8 cellular contexts compared by ENCODE assay signal in genomic region chr10:30059209-30060107, GRCh38. TPM values are rescaled to one million over a fixed set of nuclear protein-coding genes. Genes with fewer than 3 reads are reported as not detected.
DNase-seq lines count a peak whose midpoint lies in the region; ATAC-seq and TF ChIP-seq lines count a peak whose summit lies in the region.

JCAD (minus strand) TSS chr10:30059586; CDS start chr10:30047812, 11,774 bp downstream.

- H3K27me3 ChIP-seq in GM23338 (ENCODE audit: insufficient read depth) (peaks cover 36% of the 10 kb centered on the region), PC-3 (ENCODE audit: low read length) (no peaks in the 10 kb centered on the region), subcutaneous abdominal adipose tissue (ENCODE audit: control insufficient read depth in 5 of 5, insufficient read depth in 4 of 5, low read length in 5 of 5) (peaks cover 0 to 5% (median 0%) of the 10 kb centered on the region in 5 donors)

- H3K36me3 Mint-ChIP-seq in GM23338 (ENCODE audit: low read depth) (no peaks in the 10 kb centered on the region; the same call in 2 of the 3 replicates), natural killer cell (no peaks in the 10 kb centered on the region)

- POLR2A ChIA-PET in PC-3 (lab: Charles Lee; ENCODE audit: unreplicated experiment) = no interaction called here

- DNase-seq in C1 segment of cervical spinal cord (lab: John Stamatoyannopoulos, UW) (peak in 8 of 14 donors; percentile 3 to 55 (median 24)), GM23338 (ENCODE audit: low spot score) (peak; percentile 73), PC-3 (peak; percentile 46), activated gamma-delta T cell (lab: John Stamatoyannopoulos, UW) (peak; percentile 34), foreskin fibroblast (peak; percentile 43 to 81), natural killer cell (peak; percentile 53), COR-L47 (lab: John Stamatoyannopoulos, UW) (no peak)

- intact Hi-C loops in PC-3 (cut with micrococcal nuclease) = loop anchor here (5.0 kb wide), 1 partner anchor 38 kb away; no protein-coding TSS in a partner anchor
- intact Hi-C loops in natural killer cell (cut with micrococcal nuclease) = no loop called here

- no peaks in the 10 kb centered on the region for H3F3A ChIP-seq in GM23338 (replicated peaks; ENCODE audit: low read depth)
- H3F3A ChIP-seq in PC-3 (ENCODE audit: low read length, unreplicated experiment) = no peaks in the 10 kb centered on the region

- H3K27me3 Mint-ChIP-seq in GM23338 (ENCODE audit: insufficient read depth, low read depth, poor library complexity) = peaks cover 22% of the 10 kb centered on the region
- H3K27me3 Mint-ChIP-seq in natural killer cell (ENCODE audit: low read depth in 2 of 2) = peaks cover 63 to 65% of the 10 kb centered on the region in 2 donors

- H3K9ac ChIP-seq in PC-3 (ENCODE audit: low read length) (peak within 1 kb of the TSS; percentile 48), subcutaneous abdominal adipose tissue (ENCODE audit: low read length in 5 of 5) (peak within 1 kb of the TSS in 4 of 5 donors; percentile 72 to 76 (median 74))

- peaks cover 31% of the 10 kb centered on the region for H3K4me1 ChIP-seq in GM23338 (ENCODE audit: insufficient read depth)
- peaks cover 40% of the 10 kb centered on the region for H3K4me1 ChIP-seq in PC-3 (ENCODE audit: insufficient read depth, low read length)
- peaks cover 3 to 45% (median 18%) of the 10 kb centered on the region in 5 donors for H3K4me1 ChIP-seq in subcutaneous abdominal adipose tissue (ENCODE audit: control insufficient read depth in 5 of 5, insufficient read depth in 5 of 5, low read length in 5 of 5)

- TF ChIP-seq CTCF in GM23338 (conservative IDR thresholded peaks at IDR 0.05; ENCODE audit: low read depth in 2 of 2) (no peak), PC-3 (conservative IDR thresholded peaks at IDR 0.05; ENCODE audit: low read depth, low read length) (no peak), foreskin fibroblast (IDR thresholded peaks at IDR 0.05; ENCODE audit: low read depth, low read length) (no peak), natural killer cell (IDR thresholded peaks at IDR 0.05) (no peak)

- H3K9me2 ChIP-seq in GM23338 (ENCODE audit: insufficient read depth) (no peaks in the 10 kb centered on the region), PC-3 (replicated peaks; ENCODE audit: low read length) (no peaks in the 10 kb centered on the region)

- H3K4me2 ChIP-seq in GM23338 = peak within 1 kb of the TSS; percentile 95
- H3K4me2 ChIP-seq in PC-3 (ENCODE audit: low read length) = peak within 1 kb of the TSS; percentile 88

- ATAC-seq in GM23338 (peak; percentile 80), PC-3 (peak; percentile 82), natural killer cell (peak; percentile 93 to 97 (median 96))

- H3K27ac Mint-ChIP-seq in GM23338 (no peak within 1 kb of the TSS; the same call in 1 of the 2 replicates), natural killer cell (no peak within 1 kb of the TSS)

- H3K79me2 ChIP-seq in GM23338 (replicated peaks; ENCODE audit: insufficient read depth) (no peaks in the 10 kb centered on the region), PC-3 (ENCODE audit: low read length) (peaks cover 15% of the 10 kb centered on the region; the same call in 1 of the 2 replicates)

- H4K20me1 ChIP-seq in GM23338 (replicated peaks; ENCODE audit: insufficient read depth) (no peaks in the 10 kb centered on the region), PC-3 (ENCODE audit: low read length) (no peaks in the 10 kb centered on the region)

- H2AFZ ChIP-seq in GM23338 = peak within 1 kb of the TSS; percentile 83
- peak within 1 kb of the TSS; percentile 86 for H2AFZ ChIP-seq in PC-3 (ENCODE audit: low read length)

- peaks cover 33% of the 10 kb centered on the region for H3K4me1 Mint-ChIP-seq in GM23338
- H3K4me1 Mint-ChIP-seq in natural killer cell = peaks cover 6 to 10% of the 10 kb centered on the region in 2 donors

- BruUV-seq in PC-3 (replicated peaks; lab: Mats Ljungman, UMichigan) = no TSS peak

- H3K9me3 ChIP-seq in PC-3 (ENCODE audit: low read length) = no peaks in the 10 kb centered on the region
- no peaks in the 10 kb centered on the region for H3K9me3 ChIP-seq in subcutaneous abdominal adipose tissue (ENCODE audit: control insufficient read depth in 5 of 5, low read length in 5 of 5)

- no peaks in the 10 kb centered on the region; the same call in 2 of the 3 replicates for H3K9me3 Mint-ChIP-seq in GM23338
- H3K9me3 Mint-ChIP-seq in natural killer cell = no peaks in the 10 kb centered on the region

- H3K36me3 ChIP-seq in GM23338 (ENCODE audit: insufficient read depth) (no peaks in the 10 kb centered on the region), PC-3 (ENCODE audit: low read depth, low read length) (no peaks in the 10 kb centered on the region), subcutaneous abdominal adipose tissue (ENCODE audit: control insufficient read depth in 5 of 5, insufficient read depth in 5 of 5, low read length in 5 of 5) (no peaks in the 10 kb centered on the region)

- CTCF ChIA-PET in PC-3 (lab: Charles Lee) = no interaction called here

- H3K4me3 Mint-ChIP-seq in GM23338 (peak within 1 kb of the TSS; percentile 77), natural killer cell (peak within 1 kb of the TSS; percentile 75)

- H3K27ac ChIP-seq in GM23338 (ENCODE audit: low read depth) = no peak within 1 kb of the TSS
- no peak within 1 kb of the TSS for H3K27ac ChIP-seq in PC-3 (ENCODE audit: low read length)
- peak within 1 kb of the TSS; percentile 79 for H3K27ac ChIP-seq in subcutaneous abdominal adipose tissue (ENCODE audit: low read depth, low read length)

- H3K4me3 ChIP-seq in GM23338 (peak within 1 kb of the TSS; percentile 72), PC-3 (ENCODE audit: low read length) (peak within 1 kb of the TSS; percentile 77), foreskin fibroblast (ENCODE audit: low read depth in 1 of 2, low read length in 2 of 2) (peak within 1 kb of the TSS; percentile 61 to 68), subcutaneous abdominal adipose tissue (ENCODE audit: low read depth in 1 of 5, low read length in 5 of 5) (peak within 1 kb of the TSS; percentile 67 to 83 (median 74))

TF ChIP-seq in GM23338, 12 proteins besides CTCF, POLR2A, EP300 and RAD21 (continues in another document):
- TF ChIP-seq ZNF331 (CRISPR knock-in tag; IDR thresholded peaks at IDR 0.05; ENCODE audit: low read depth) (no peak), POLR2AphosphoS5 (IDR thresholded peaks at IDR 0.05; ENCODE audit: low read depth) (no peak), CREB1 (CRISPR knock-in tag; IDR thresholded peaks at IDR 0.05; ENCODE audit: low read depth) (no peak), JUNB (IDR thresholded peaks at IDR 0.05; ENCODE audit: unreplicated experiment) (no peak), STAT1 (IDR thresholded peaks at IDR 0.05; ENCODE audit: unreplicated experiment) (no peak), NANOG (IDR thresholded peaks at IDR 0.05; ENCODE audit: borderline replicate concordance) (no peak), ZNF114 (CRISPR knock-in tag; IDR thresholded peaks at IDR 0.05) (no peak), EZH2phosphoT487 (IDR thresholded peaks at IDR 0.05; ENCODE audit: unreplicated experiment) (no peak), ETS1 (IDR thresholded peaks at IDR 0.05) (no peak)

RNA-seq across cellular contexts. Expression of gene JCAD, which starts in this region (rescaled TPM):
- 2.1 and 2.3 TPM in 2 replicates for total RNA-seq in GM23338 (2014; rRNA removed; shearing (Covaris generic))
- 0.78 TPM in 2 replicates for polyA plus RNA-seq in GM23338 (2016; fragmentation: Nextera tagmentation; extraction: Ambion mirVana)
- 5.0 and 7.8 TPM in 2 replicates for total RNA-seq in PC-3 (2014; rRNA removed)
- total RNA-seq in natural killer cell = under 1 TPM in 2 of 3 donors, not detected in 1; 0.07 to 0.43 TPM

Comparison
In these comparisons a context has a peak if more than half of its experiments do, and no peak if none do; other contexts are left out.
1. Peak in DNase-seq and ATAC-seq in natural killer cell; RNA of the gene not detected or under 1 TPM.